In the genomic region with DNA sequence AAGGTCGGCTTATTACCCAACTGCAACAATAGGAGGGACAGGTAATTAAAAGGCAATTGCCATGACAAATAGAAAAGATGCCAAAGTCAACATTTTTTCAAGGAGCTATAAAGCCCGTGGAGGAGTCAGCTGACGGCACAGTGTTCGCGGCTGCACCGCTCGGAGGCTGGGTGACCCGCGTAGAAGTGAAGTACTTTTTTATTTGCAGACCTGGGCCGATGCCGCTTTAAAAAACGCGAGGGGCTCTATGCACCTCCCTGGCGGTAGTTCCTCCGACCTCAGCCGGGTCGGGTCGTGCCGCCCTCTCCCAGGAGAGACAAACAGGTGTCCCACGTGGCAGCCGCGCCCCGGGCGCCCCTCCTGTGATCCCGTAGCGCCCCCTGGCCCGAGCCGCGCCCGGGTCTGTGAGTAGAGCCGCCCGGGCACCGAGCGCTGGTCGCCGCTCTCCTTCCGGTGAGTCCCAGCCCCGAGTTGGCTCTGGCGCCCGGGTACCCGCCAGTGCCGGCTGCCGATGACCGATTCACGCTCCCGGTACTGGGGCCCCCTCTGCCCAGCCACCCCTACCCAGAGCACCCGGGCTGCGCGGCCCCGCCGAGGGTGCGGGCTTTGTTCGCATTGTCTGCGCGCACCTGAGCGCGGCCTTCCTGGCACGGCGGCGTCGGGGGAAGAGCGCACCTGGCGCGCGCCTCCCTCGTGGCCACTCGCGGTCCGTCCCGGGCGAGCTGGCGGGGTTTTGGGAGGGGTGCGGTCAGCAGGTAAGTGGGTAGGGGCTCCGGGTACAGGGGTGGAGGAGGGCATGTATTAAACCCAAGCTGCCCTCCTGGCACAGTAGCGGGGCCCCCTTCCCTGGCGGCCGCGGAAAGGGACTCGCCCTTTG, we compare ENCODE assay signal across 8 cellular contexts. TPM values are rescaled to one million over a fixed set of nuclear protein-coding genes. Genes with fewer than 3 reads are reported as not detected.
A peak's percentile ranks its signal among the peaks of the same experiment; 100 is the strongest.
DNase-seq lines count a peak whose midpoint lies in the region; ATAC-seq and TF ChIP-seq lines count a peak whose summit lies in the region.

A gene with protein sequence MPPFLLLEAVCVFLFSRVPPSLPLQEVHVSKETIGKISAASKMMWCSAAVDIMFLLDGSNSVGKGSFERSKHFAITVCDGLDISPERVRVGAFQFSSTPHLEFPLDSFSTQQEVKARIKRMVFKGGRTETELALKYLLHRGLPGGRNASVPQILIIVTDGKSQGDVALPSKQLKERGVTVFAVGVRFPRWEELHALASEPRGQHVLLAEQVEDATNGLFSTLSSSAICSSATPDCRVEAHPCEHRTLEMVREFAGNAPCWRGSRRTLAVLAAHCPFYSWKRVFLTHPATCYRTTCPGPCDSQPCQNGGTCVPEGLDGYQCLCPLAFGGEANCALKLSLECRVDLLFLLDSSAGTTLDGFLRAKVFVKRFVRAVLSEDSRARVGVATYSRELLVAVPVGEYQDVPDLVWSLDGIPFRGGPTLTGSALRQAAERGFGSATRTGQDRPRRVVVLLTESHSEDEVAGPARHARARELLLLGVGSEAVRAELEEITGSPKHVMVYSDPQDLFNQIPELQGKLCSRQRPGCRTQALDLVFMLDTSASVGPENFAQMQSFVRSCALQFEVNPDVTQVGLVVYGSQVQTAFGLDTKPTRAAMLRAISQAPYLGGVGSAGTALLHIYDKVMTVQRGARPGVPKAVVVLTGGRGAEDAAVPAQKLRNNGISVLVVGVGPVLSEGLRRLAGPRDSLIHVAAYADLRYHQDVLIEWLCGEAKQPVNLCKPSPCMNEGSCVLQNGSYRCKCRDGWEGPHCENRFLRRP (plus strand): TSS at position 138 of the 877 bp plus-strand sequence. CDS start 9,460 bp downstream, outside the sequence.

- WGBS in endodermal cell (ENCODE audit: insufficient coverage in 1 of 2, insufficient read length in 1 of 2), 2 experiments: 1 to 3% methylated on average over 22 to 78 of the region's 79 CpGs
- no CpG with 5 or more reads among the region's 79 CpGs for WGBS in neuronal stem cell (ENCODE audit: extremely low coverage in 2 of 2, insufficient read length in 2 of 2, insufficient replicate concordance in 1 of 2), 2 donors

- H2AFZ ChIP-seq in PC-9 (no peak within 1 kb of the TSS), neuronal stem cell (ENCODE audit: low read length) (peak within 1 kb of the TSS; percentile 83)

- no peaks in the 10 kb centered on the region for H3K36me3 Mint-ChIP-seq in endodermal cell (ENCODE audit: low read depth)

- POLR2A ChIA-PET in PC-9 (lab: Charles Lee; ENCODE audit: unreplicated experiment): interaction anchor here (0.6 kb wide), 1 partner anchor 14 kb away, joined by 11 read pairs; no protein-coding TSS in a partner anchor

- no peaks in the 10 kb centered on the region for H3K79me2 ChIP-seq in PC-9 (ENCODE audit: low read depth)

- peak within 1 kb of the TSS; percentile 59 for H3K4me3 Mint-ChIP-seq in endodermal cell

- H3K14ac ChIP-seq in neuronal stem cell (ENCODE audit: low read length): no peak within 1 kb of the TSS

- no peak within 1 kb of the TSS for H2AK5ac ChIP-seq in neuronal stem cell (ENCODE audit: low read depth, low read length)

- peak within 1 kb of the TSS; percentile 26 for H2BK15ac ChIP-seq in neuronal stem cell (ENCODE audit: low read length)

- no peak within 1 kb of the TSS for H2BK120ac ChIP-seq in neuronal stem cell (ENCODE audit: low read depth, low read length)

- intact Hi-C loops in PC-9 (cut with micrococcal nuclease; ENCODE audit: unreplicated experiment): no loop called here

- H3K4me3 ChIP-seq in PC-9: no peak within 1 kb of the TSS
- peak within 1 kb of the TSS; percentile 79 for H3K4me3 ChIP-seq in endodermal cell (ENCODE audit: low read length)
- peak within 1 kb of the TSS; percentile 17 to 78 for H3K4me3 ChIP-seq in neuronal stem cell (ENCODE audit: low read length in 2 of 2)

- no peak within 1 kb of the TSS for H2BK12ac ChIP-seq in neuronal stem cell (ENCODE audit: low read length)

- no peak within 1 kb of the TSS for H3K27ac Mint-ChIP-seq in endodermal cell

- H3K79me1 ChIP-seq in neuronal stem cell (ENCODE audit: low read depth, low read length): no peaks in the 10 kb centered on the region

- peak; percentile 13 to 55 for ATAC-seq in activated CD4-positive, CD25-positive, alpha-beta regulatory T cell treated with anti-CD3 and anti-CD28 coated beads, Interleukin-2, amount 50 U/mL, for 24 hours
- ATAC-seq in HG03025 (IDR thresholded peaks at IDR 0.05; ENCODE audit: low FRiP score, unreplicated experiment) (no peak), GM19397 (IDR thresholded peaks at IDR 0.05; ENCODE audit: unreplicated experiment) (no peak)

- no peaks in the 10 kb centered on the region for H3K4me1 ChIP-seq in PC-9 (replicated peaks; ENCODE audit: insufficient read depth)
- no peaks in the 10 kb centered on the region for H3K4me1 ChIP-seq in endodermal cell (ENCODE audit: control insufficient read depth, insufficient read depth, low read length)
- H3K4me1 ChIP-seq in neuronal stem cell (ENCODE audit: control insufficient read depth in 2 of 2, insufficient read depth in 1 of 2, low read depth in 1 of 2, low read length in 2 of 2): peaks cover 0 to 6% of the 10 kb centered on the region in 2 donors

- peak within 1 kb of the TSS; percentile 23; the same call in 1 of the 2 replicates for H3K4me2 ChIP-seq in PC-9
- peak within 1 kb of the TSS; percentile 78 for H3K4me2 ChIP-seq in neuronal stem cell (ENCODE audit: insufficient read depth, low read length, poor library complexity, severe bottlenecking)

- H3K9me2 ChIP-seq in PC-9 (ENCODE audit: insufficient read depth): no peaks in the 10 kb centered on the region

- BruUV-seq in PC-9 (replicated peaks; lab: Mats Ljungman, UMichigan): no TSS peak

- no peak within 1 kb of the TSS for H2BK5ac ChIP-seq in neuronal stem cell (ENCODE audit: low read length)

- H3K18ac ChIP-seq in neuronal stem cell (ENCODE audit: low read length): peak within 1 kb of the TSS; percentile 50

- H4K91ac ChIP-seq in neuronal stem cell (ENCODE audit: low read depth, low read length, poor library complexity): no peak within 1 kb of the TSS

- no peak within 1 kb of the TSS for H3K4ac ChIP-seq in neuronal stem cell (ENCODE audit: low read length)

- H4K8ac ChIP-seq in neuronal stem cell (ENCODE audit: low read depth, low read length): no peak within 1 kb of the TSS

- no peaks in the 10 kb centered on the region for H3F3A ChIP-seq in PC-9 (ENCODE audit: insufficient read depth, low read depth)

- peaks cover 51% of the 10 kb centered on the region for H3K27me3 Mint-ChIP-seq in endodermal cell (ENCODE audit: insufficient read depth)

- CTCF ChIA-PET in PC-9 (lab: Charles Lee): no interaction called here

- H3K4me1 Mint-ChIP-seq in endodermal cell: no peaks in the 10 kb centered on the region

- H3K9me3 Mint-ChIP-seq in endodermal cell: no peaks in the 10 kb centered on the region

- H3K36me3 ChIP-seq in PC-9 (ENCODE audit: low read depth): no peaks in the 10 kb centered on the region
- no peaks in the 10 kb centered on the region for H3K36me3 ChIP-seq in endodermal cell (ENCODE audit: control insufficient read depth, insufficient read depth, low read length)
- no peaks in the 10 kb centered on the region for H3K36me3 ChIP-seq in neuronal stem cell (replicated peaks in 1 of 2; ENCODE audit: control insufficient read depth in 2 of 2, insufficient read depth in 2 of 2, low read length in 2 of 2)

- no peaks in the 10 kb centered on the region for H3K9me3 ChIP-seq in PC-9 (ENCODE audit: insufficient read depth, low read depth)
- H3K9me3 ChIP-seq in endodermal cell (ENCODE audit: control insufficient read depth, low read length): no peaks in the 10 kb centered on the region
- peaks cover 0 to 2% of the 10 kb centered on the region in 2 donors for H3K9me3 ChIP-seq in neuronal stem cell (replicated peaks in 1 of 2; ENCODE audit: control insufficient read depth in 2 of 2, insufficient read depth in 1 of 2, low read depth in 1 of 2, low read length in 2 of 2)

- no peak within 1 kb of the TSS for H3K9ac ChIP-seq in endodermal cell (ENCODE audit: extremely low read depth, low read length, poor library complexity, severe bottlenecking)
- peak within 1 kb of the TSS; percentile 9 for H3K9ac ChIP-seq in neuronal stem cell (ENCODE audit: low read depth, low read length, poor library complexity)

- H4K20me1 ChIP-seq in PC-9 (ENCODE audit: insufficient read depth): no peaks in the 10 kb centered on the region

- no peak for DNase-seq in activated CD4-positive, CD25-positive, alpha-beta regulatory T cell treated with anti-CD3 and anti-CD28 coated beads, Interleukin-2, amount 50 U/mL, for 72 hours
- DNase-seq in PC-9 (peak in 1 of 2 experiments; percentile 27), endodermal cell (peak; percentile 88), neuronal stem cell (ENCODE audit: low spot score) (peak; percentile 21), HuH-7.5 (ENCODE audit: low spot score) (no peak)

- H3K23ac ChIP-seq in neuronal stem cell (ENCODE audit: low read depth, low read length, poor library complexity): no peak within 1 kb of the TSS

- H3K27ac ChIP-seq in PC-9: no peak within 1 kb of the TSS
- H3K27ac ChIP-seq in endodermal cell (ENCODE audit: low read depth, low read length): no peak within 1 kb of the TSS
- H3K27ac ChIP-seq in neuronal stem cell (replicated peaks; ENCODE audit: low read length): no peak within 1 kb of the TSS

- H3K27me3 ChIP-seq in PC-9 (ENCODE audit: insufficient read depth, low read depth) (no peaks in the 10 kb centered on the region), endodermal cell (ENCODE audit: control insufficient read depth, insufficient read depth, low read length, poor library complexity, severe bottlenecking) (peaks cover 66% of the 10 kb centered on the region), neuronal stem cell (ENCODE audit: control insufficient read depth in 3 of 3, insufficient read depth in 3 of 3, low read depth in 1 of 3, low read length in 3 of 3) (peaks cover 2 to 91% (median 24%) of the 10 kb centered on the region in 3 experiments)

- TF ChIP-seq CTCF in PC-9 (conservative IDR thresholded peaks at IDR 0.05): no peak
- TF ChIP-seq CTCF in endodermal cell (conservative IDR thresholded peaks at IDR 0.05): peak; percentile 69

RNA-seq across cellular contexts. Expression of the gene that starts here (rescaled TPM):
- total RNA-seq in PC-9 (2021) (0.48 and 1.2 TPM in 2 replicates), endodermal cell (1 to 10 TPM; 1.7 to 2.0 TPM)
- 0.07 TPM for polyA plus RNA-seq in endodermal cell (2013, experiment 1 of 2)
- 0.08 TPM for polyA plus RNA-seq in endodermal cell (2013, experiment 2 of 2)
- polyA plus RNA-seq in neuronal stem cell (2013, experiment 1 of 2): 0.08 TPM
- polyA plus RNA-seq in neuronal stem cell (2013, experiment 2 of 2): 0.07 TPM

Comparison
In these comparisons a context has a peak if more than half of its experiments do, and no peak if none do; other contexts are left out.
1. ATAC-seq: peak in activated CD4-positive, CD25-positive, alpha-beta regulatory T cell treated with anti-CD3 and anti-CD28 coated beads, Interleukin-2, amount 50 U/mL, for 24 hours (2 of 2); none in HG03025 (single experiment) and GM19397 (single experiment).
2. DNase-seq: peak in endodermal cell (single experiment) and neuronal stem cell (single experiment); none in activated CD4-positive, CD25-positive, alpha-beta regulatory T cell treated with anti-CD3 and anti-CD28 coated beads, Interleukin-2, amount 50 U/mL, for 72 hours (single experiment) and HuH-7.5 (single experiment).